ENCODE assay signal across 26 cellular contexts in genomic region chr7:84041649-84042048, GRCh38.
A peak's percentile ranks its signal among the peaks of the same experiment; 100 is the strongest.
DNase-seq lines count a peak whose midpoint lies in the region; ATAC-seq and TF ChIP-seq lines count a peak whose summit lies in the region.
"Had no signal": no experiment of that assay in that cellular context is flagged by ENCODE, and none has a peak within 500 bp of the region (broad histone marks: within the 10 kb centered on the region; RNA-seq: fewer than 3 reads in every experiment).

No MANE protein-coding gene starts in this region.

- peaks cover 14% of the 10 kb centered on the region for H3K4me1 Mint-ChIP-seq in MCF 10A (ENCODE audit: insufficient read depth, unreplicated experiment)
- peaks cover 19% of the 10 kb centered on the region for H3K4me1 Mint-ChIP-seq in WTC11
- H3K4me1 Mint-ChIP-seq: activated CD4-positive, alpha-beta memory T cell treated with anti-CD3 and anti-CD28 coated beads, Interleukin-2, amount 10 ng/mL, durations not matched to agents 7 days and 5 days; activated naive CD8-positive, alpha-beta T cell treated with anti-CD3 and anti-CD28 coated beads, Interleukin-2, amount 10 ng/mL, durations not matched to agents 7 days and 5 days; naive B cell had no signal

- H3K36me3 ChIP-seq in breast epithelium (no peaks in the 10 kb centered on the region), mesenchymal stem cell (ENCODE audit: control insufficient read depth in 1 of 2, insufficient read depth in 2 of 2, low read depth in 1 of 2, low read length in 2 of 2) (no peaks in the 10 kb centered on the region), lower lobe of right lung (no peaks in the 10 kb centered on the region)
- H3K36me3 ChIP-seq: BE2C, right atrium auricular region, thoracic aorta had no signal

- WGBS in mesenchymal stem cell = 79% methylated on average over 4 of the region's 5 CpGs

- H3K79me1 ChIP-seq in mesenchymal stem cell (replicated peaks; ENCODE audit: low read length, poor library complexity, severe bottlenecking) = no peaks in the 10 kb centered on the region

- TF ChIP-seq CTCF in MCF 10A (IDR thresholded peaks at IDR 0.05; ENCODE audit: unreplicated experiment) (no peak), breast epithelium (IDR thresholded peaks at IDR 0.05) (no peak), WTC11 (IDR thresholded peaks at IDR 0.05) (no peak), lower lobe of right lung (IDR thresholded peaks at IDR 0.05) (no peak)

- H2BK5ac ChIP-seq in mesenchymal stem cell (ENCODE audit: low read depth, low read length, poor library complexity, severe bottlenecking) = no peak overlapping the region

- intact Hi-C loops in MCF 10A (cut with micrococcal nuclease) (no loop called here), breast epithelium (cut with DNase I; ENCODE audit: low total_unique reads) (no loop called here), lower lobe of right lung (cut with DNase I) (no loop called here)

- no peak overlapping the region for H2BK12ac ChIP-seq in mesenchymal stem cell (ENCODE audit: low read length in 2 of 2)

- H2BK15ac ChIP-seq in mesenchymal stem cell (ENCODE audit: low read depth, poor library complexity, severe bottlenecking) = no peak overlapping the region

- H4K8ac ChIP-seq in mesenchymal stem cell (ENCODE audit: low read length) = no peak overlapping the region

- H3K27ac Mint-ChIP-seq in MCF 10A (ENCODE audit: low read depth, unreplicated experiment) (peak overlapping the region; percentile 28), WTC11 (peak overlapping the region; percentile 75)
- H3K27ac Mint-ChIP-seq: activated CD4-positive, alpha-beta memory T cell treated with anti-CD3 and anti-CD28 coated beads, Interleukin-2, amount 10 ng/mL, durations not matched to agents 7 days and 5 days; activated naive CD8-positive, alpha-beta T cell treated with anti-CD3 and anti-CD28 coated beads, Interleukin-2, amount 10 ng/mL, durations not matched to agents 7 days and 5 days; naive B cell had no signal

- H3K9me3 Mint-ChIP-seq in MCF 10A (ENCODE audit: unreplicated experiment) (no peaks in the 10 kb centered on the region), WTC11 (no peaks in the 10 kb centered on the region)
- H3K9me3 Mint-ChIP-seq: naive B cell had no signal

- H2BK120ac ChIP-seq in mesenchymal stem cell (ENCODE audit: low read depth, low read length) = no peak overlapping the region

- no peak overlapping the region for H3K14ac ChIP-seq in mesenchymal stem cell (ENCODE audit: low read length in 2 of 2)

- POLR2A ChIA-PET in MCF 10A (lab: Yijun Ruan, JAX) (interaction anchor here (1.5 kb wide), 1 partner anchor 19 kb away, joined by 3 read pairs; no protein-coding TSS in a partner anchor), WTC11 (lab: Charles Lee) (no interaction called here)

- H3K9ac ChIP-seq in mesenchymal stem cell (ENCODE audit: low read length) = peak overlapping the region; percentile 49
- H3K9ac ChIP-seq: parathyroid adenoma had no signal

- no peak for ATAC-seq in WTC11
- ATAC-seq in GM18517 (IDR thresholded peaks at IDR 0.05; ENCODE audit: unreplicated experiment) = no peak
- ATAC-seq in lower lobe of right lung = no peak
- ATAC-seq: left lobe of liver had no signal

- CTCF ChIA-PET in MCF 10A (lab: Yijun Ruan, JAX) (no interaction called here), WTC11 (lab: Charles Lee) (no interaction called here)

- no peak overlapping the region for H2AK5ac ChIP-seq in mesenchymal stem cell (ENCODE audit: low read length, severe bottlenecking)

- no peak overlapping the region for H3K4ac ChIP-seq in mesenchymal stem cell (ENCODE audit: low read depth in 1 of 2, low read length in 2 of 2)

- DNase-seq in MCF 10A (ENCODE audit: unreplicated experiment) (no peak), breast epithelium (ENCODE audit: low spot score in 2 of 2) (no peak), WTC11 (ENCODE audit: low spot score) (no peak), mesenchymal stem cell (no peak), cerebellar nuclear complex (lab: John Stamatoyannopoulos, UW) (no peak), NCI-H1930 (lab: John Stamatoyannopoulos, UW) (no peak), lower lobe of right lung (no peak)
- DNase-seq: activated CD4-positive, alpha-beta memory T cell treated with anti-CD3 and anti-CD28 coated beads, Interleukin-2, amount 10 ng/mL, durations not matched to agents 7 days and 5 days; activated CD4-positive, CD25-positive, alpha-beta regulatory T cell treated with anti-CD3 and anti-CD28 coated beads, Interleukin-2, amount 50 U/mL, for 72 hours; activated naive CD8-positive, alpha-beta T cell treated with anti-CD3 and anti-CD28 coated beads, Interleukin-2, amount 10 ng/mL, durations not matched to agents 7 days and 5 days; DMS79 treated with DMSO at 0.1 percent for 48 hours; foreskin melanocyte; H7; hypothalamus; naive B cell; NCI-H1436 treated with DMSO at 0.1 percent for 48 hours; NCI-H524; stimulated activated naive CD4-positive, alpha-beta T cell treated with Interleukin-2 at 50 U/mL for 16 hours; T-helper 1 cell had no signal

- no peak for TF ChIP-seq POLR2A in breast epithelium (IDR thresholded peaks at IDR 0.05)

- no peak overlapping the region for H2AFZ ChIP-seq in mesenchymal stem cell (ENCODE audit: low read depth, low read length)
- H2AFZ ChIP-seq: parathyroid adenoma had no signal

- no peak overlapping the region for H3K4me3 ChIP-seq in breast epithelium
- no peak overlapping the region for H3K4me3 ChIP-seq in mesenchymal stem cell (ENCODE audit: insufficient read depth in 1 of 2, low read depth in 1 of 2, low read length in 2 of 2)
- no peak overlapping the region for H3K4me3 ChIP-seq in lower lobe of right lung
- H3K4me3 ChIP-seq: MG63, right atrium auricular region, thoracic aorta had no signal

- H3K36me3 Mint-ChIP-seq in MCF 10A (ENCODE audit: insufficient read depth, unreplicated experiment) (no peaks in the 10 kb centered on the region), WTC11 (peaks cover 5% of the 10 kb centered on the region; the same call in 1 of the 2 replicates)
- H3K36me3 Mint-ChIP-seq: naive B cell had no signal

- no peak overlapping the region for H4K91ac ChIP-seq in mesenchymal stem cell (ENCODE audit: low read length)

- H3K27me3 Mint-ChIP-seq in MCF 10A (ENCODE audit: insufficient read depth, unreplicated experiment) (no peaks in the 10 kb centered on the region), WTC11 (ENCODE audit: low read depth) (no peaks in the 10 kb centered on the region)
- H3K27me3 Mint-ChIP-seq: activated CD4-positive, alpha-beta memory T cell treated with anti-CD3 and anti-CD28 coated beads, Interleukin-2, amount 10 ng/mL, durations not matched to agents 7 days and 5 days; activated naive CD8-positive, alpha-beta T cell treated with anti-CD3 and anti-CD28 coated beads, Interleukin-2, amount 10 ng/mL, durations not matched to agents 7 days and 5 days; naive B cell had no signal

- no peak overlapping the region for H3K4me3 Mint-ChIP-seq in MCF 10A (ENCODE audit: unreplicated experiment)
- no peak overlapping the region for H3K4me3 Mint-ChIP-seq in WTC11
- H3K4me3 Mint-ChIP-seq: activated CD4-positive, alpha-beta memory T cell treated with anti-CD3 and anti-CD28 coated beads, Interleukin-2, amount 10 ng/mL, durations not matched to agents 7 days and 5 days; activated naive CD8-positive, alpha-beta T cell treated with anti-CD3 and anti-CD28 coated beads, Interleukin-2, amount 10 ng/mL, durations not matched to agents 7 days and 5 days; naive B cell had no signal

- no peak overlapping the region for H3K4me2 ChIP-seq in mesenchymal stem cell (ENCODE audit: low read length, poor library complexity, severe bottlenecking)

- H3K4me1 ChIP-seq in breast epithelium = no peaks in the 10 kb centered on the region
- no peaks in the 10 kb centered on the region for H3K4me1 ChIP-seq in mesenchymal stem cell (ENCODE audit: control insufficient read depth, insufficient read depth, low read depth, low read length)
- H3K4me1 ChIP-seq in lower lobe of right lung = no peaks in the 10 kb centered on the region
- H3K4me1 ChIP-seq: parathyroid adenoma, right atrium auricular region had no signal

- BruUV-seq in MCF 10A (replicated peaks; lab: Mats Ljungman, UMichigan) = no TSS peak

- H3K27me3 ChIP-seq in breast epithelium (no peaks in the 10 kb centered on the region), mesenchymal stem cell (ENCODE audit: control insufficient read depth in 1 of 2, insufficient read depth in 1 of 2, low read length in 2 of 2) (no peaks in the 10 kb centered on the region), lower lobe of right lung (ENCODE audit: low read depth) (no peaks in the 10 kb centered on the region)
- H3K27me3 ChIP-seq: BE2C, MG63, right atrium auricular region had no signal

- no peak overlapping the region for H3K23ac ChIP-seq in mesenchymal stem cell (ENCODE audit: low read length in 2 of 2)

- no peak overlapping the region for H3K18ac ChIP-seq in mesenchymal stem cell (ENCODE audit: low read depth in 1 of 2, low read length in 2 of 2)

- H3K9me3 ChIP-seq in breast epithelium (no peaks in the 10 kb centered on the region), mesenchymal stem cell (ENCODE audit: control insufficient read depth, low read length) (no peaks in the 10 kb centered on the region), lower lobe of right lung (no peaks in the 10 kb centered on the region)
- H3K9me3 ChIP-seq: BE2C, MG63, right atrium auricular region, thoracic aorta had no signal

- H3K27ac ChIP-seq in breast epithelium (no peak overlapping the region), mesenchymal stem cell (ENCODE audit: low read length, poor library complexity, severe bottlenecking) (no peak overlapping the region), lower lobe of right lung (no peak overlapping the region)
- H3K27ac ChIP-seq: parathyroid adenoma, right atrium auricular region, thoracic aorta had no signal

TF ChIP-seq in WTC11, 78 proteins besides CTCF, POLR2A, EP300 and RAD21 (continues in another document):
- TF ChIP-seq STAT6 (CRISPR knock-in tag; conservative IDR thresholded peaks at IDR 0.05; ENCODE audit: low read depth) = no peak
- no peak for TF ChIP-seq ZNF416 (CRISPR knock-in tag; IDR thresholded peaks at IDR 0.05)
